In the genomic region with DNA sequence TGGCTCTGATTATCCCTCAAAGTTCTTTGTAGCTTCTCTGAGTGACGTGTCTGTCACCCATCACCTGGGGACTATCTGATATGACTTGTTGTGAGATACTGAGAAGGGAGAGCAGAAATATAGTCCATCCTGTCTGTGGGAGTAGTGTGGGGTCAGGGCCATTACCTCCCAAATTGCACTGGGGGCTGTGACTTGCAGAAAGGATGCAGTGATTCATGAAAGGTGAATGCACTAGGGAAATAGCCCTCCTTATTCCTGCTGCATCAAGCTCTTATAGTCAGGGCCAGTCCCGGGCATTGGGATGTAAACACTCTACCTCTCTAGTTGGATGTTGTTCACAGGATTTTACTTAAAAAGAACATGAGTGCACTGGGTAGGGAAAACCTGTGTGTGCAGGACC, we compare ENCODE assay signal across 17 cellular contexts.
"Had no signal": no experiment of that assay in that cellular context is flagged by ENCODE, and none has a peak within 500 bp of the region (broad histone marks: within the 10 kb centered on the region; RNA-seq: fewer than 3 reads in every experiment).

No MANE protein-coding gene starts in this region.

- H3K4me3 ChIP-seq: coronary artery, ovary, skin epidermis, testis, tibial nerve, upper lobe of right lung, vagina had no signal

- H3K27me3 ChIP-seq: ovary, testis, tibial nerve, upper lobe of right lung, vagina had no signal

- ATAC-seq: left cardiac atrium; naive thymus-derived CD4-positive, alpha-beta T cell; sciatic nerve; stimulated activated naive B cell treated with anti-CD40 and anti-IgM and Interleukin-4, amounts not matched to agents 10 μg/mL and 1 μg/mL and 100 μg/mL, for 72 hours; stimulated activated naive CD8-positive, alpha-beta T cell treated with anti-CD3 and anti-CD28 coated beads, Interleukin-15, amount 100 ng/mL, for 72 hours; upper lobe of right lung had no signal

- DNase-seq: effector CD4-positive, alpha-beta T cell; islet precursor cell; left cardiac atrium; naive thymus-derived CD4-positive, alpha-beta T cell; ovary; stimulated activated CD4-positive, alpha-beta T cell treated with anti-CD3 and anti-CD28 coated beads, Interleukin-2, amount 100 ng/mL, for 24 hours; stimulated activated CD4-positive, alpha-beta T cell treated with anti-CD3 and anti-CD28 coated beads, Interleukin-4, amount 100 ng/mL, for 4 hours; stimulated activated naive B cell treated with anti-CD40 and anti-IgM and Interleukin-4, amounts not matched to agents 10 μg/mL and 1 μg/mL and 100 μg/mL, for 72 hours; stimulated activated naive CD8-positive, alpha-beta T cell treated with anti-CD3 and anti-CD28 coated beads, Interleukin-15, amount 100 ng/mL, for 72 hours; testis; upper lobe of right lung had no signal

- FAIRE-seq: frontal cortex had no signal

- H3K36me3 ChIP-seq: ovary, upper lobe of right lung, vagina had no signal
